Comparison of ENCODE assay signal across 18 cellular contexts in genomic region chr13:87536899-87537298, GRCh38.
DNase-seq lines count a peak whose midpoint lies in the region; ATAC-seq and TF ChIP-seq lines count a peak whose summit lies in the region.
"Had no signal": no experiment of that assay in that cellular context is flagged by ENCODE, and none has a peak within 500 bp of the region (broad histone marks: within the 10 kb centered on the region; RNA-seq: fewer than 3 reads in every experiment).

No MANE protein-coding gene starts in this region.

- H3K9me3 ChIP-seq in lower lobe of right lung (no peaks in the 10 kb centered on the region), sigmoid colon (no peaks in the 10 kb centered on the region), left ventricle myocardium inferior (replicated peaks) (no peaks in the 10 kb centered on the region), transverse colon (no peaks in the 10 kb centered on the region)

- no peak for TF ChIP-seq CTCF in lower lobe of right lung (IDR thresholded peaks at IDR 0.05)
- no peak for TF ChIP-seq CTCF in sigmoid colon (IDR thresholded peaks at IDR 0.05)
- no peak for TF ChIP-seq CTCF in left ventricle myocardium inferior (IDR thresholded peaks at IDR 0.05; ENCODE audit: borderline replicate concordance)
- TF ChIP-seq CTCF in transverse colon (IDR thresholded peaks at IDR 0.05), result no peak

- H3K27me3 ChIP-seq in lower lobe of right lung (ENCODE audit: low read depth), result no peaks in the 10 kb centered on the region
- H3K27me3 ChIP-seq in sigmoid colon, result no peaks in the 10 kb centered on the region
- H3K27me3 ChIP-seq in left ventricle myocardium inferior (ENCODE audit: low read depth), result no peaks in the 10 kb centered on the region
- no peaks in the 10 kb centered on the region for H3K27me3 ChIP-seq in transverse colon

- no peaks in the 10 kb centered on the region for H3K36me3 ChIP-seq in lower lobe of right lung
- no peaks in the 10 kb centered on the region for H3K36me3 ChIP-seq in sigmoid colon
- no peaks in the 10 kb centered on the region for H3K36me3 ChIP-seq in left ventricle myocardium inferior
- H3K36me3 ChIP-seq in transverse colon, result no peaks in the 10 kb centered on the region

- no peak for TF ChIP-seq POLR2A in sigmoid colon (IDR thresholded peaks at IDR 0.05)
- TF ChIP-seq POLR2A in transverse colon (IDR thresholded peaks at IDR 0.05), result no peak

- H3K4me1 Mint-ChIP-seq in T-helper 1 cell treated with Interleukin-12 subunit alpha and Interleukin-12 subunit beta and Interleukin-4 antibody, amounts not matched to agents 30 μg/mL and 1 μg/mL, for 36 hours (ENCODE audit: low read depth), result peaks cover 4% of the 10 kb centered on the region
- H3K4me1 Mint-ChIP-seq: activated B cell treated with CpG ODN at 0.5 μM for 24 hours; activated naive CD8-positive, alpha-beta T cell treated with anti-CD3 and anti-CD28 coated beads, Interleukin-2, amount 10 ng/mL, durations not matched to agents 7 days and 5 days had no signal

- no peak overlapping the region for H3K4me3 ChIP-seq in lower lobe of right lung
- no peak overlapping the region for H3K4me3 ChIP-seq in sigmoid colon
- no peak overlapping the region for H3K4me3 ChIP-seq in left ventricle myocardium inferior
- H3K4me3 ChIP-seq in transverse colon, result no peak overlapping the region
- H3K4me3 ChIP-seq: K562, skin epidermis had no signal

- H3K27ac Mint-ChIP-seq in T-helper 1 cell treated with Interleukin-12 subunit alpha and Interleukin-12 subunit beta and Interleukin-4 antibody, amounts not matched to agents 30 μg/mL and 1 μg/mL, for 36 hours, result peak overlapping the region; percentile 36
- H3K27ac Mint-ChIP-seq: activated B cell treated with CpG ODN at 0.5 μM for 24 hours; activated naive CD8-positive, alpha-beta T cell treated with anti-CD3 and anti-CD28 coated beads, Interleukin-2, amount 10 ng/mL, durations not matched to agents 7 days and 5 days; stimulated activated naive CD8-positive, alpha-beta T cell treated with anti-CD3 and anti-CD28 coated beads, Interleukin-15, Interleukin-2, amounts not matched to agents 100 ng/mL and 50 ng/mL, for 24 hours had no signal

- TF ChIP-seq EP300 in sigmoid colon (IDR thresholded peaks at IDR 0.05) (no peak), transverse colon (IDR thresholded peaks at IDR 0.05; ENCODE audit: low read depth) (no peak)

- intact Hi-C loops in lower lobe of right lung (cut with DNase I) (no loop called here), sigmoid colon (cut with DNase I) (no loop called here), left ventricle myocardium inferior (cut with micrococcal nuclease) (no loop called here), transverse colon (cut with DNase I; ENCODE audit: low total_unique reads) (no loop called here)

- H3K27ac ChIP-seq in lower lobe of right lung, result no peak overlapping the region
- H3K27ac ChIP-seq in sigmoid colon, result no peak overlapping the region
- H3K27ac ChIP-seq in left ventricle myocardium inferior (replicated peaks), result no peak overlapping the region
- no peak overlapping the region for H3K27ac ChIP-seq in transverse colon
- H3K27ac ChIP-seq: 22Rv1, skin epidermis had no signal

- H3K27me3 Mint-ChIP-seq in T-helper 1 cell treated with Interleukin-12 subunit alpha and Interleukin-12 subunit beta and Interleukin-4 antibody, amounts not matched to agents 30 μg/mL and 1 μg/mL, for 36 hours (ENCODE audit: low read depth), result no peaks in the 10 kb centered on the region
- H3K27me3 Mint-ChIP-seq: activated B cell treated with CpG ODN at 0.5 μM for 24 hours; activated naive CD8-positive, alpha-beta T cell treated with anti-CD3 and anti-CD28 coated beads, Interleukin-2, amount 10 ng/mL, durations not matched to agents 7 days and 5 days; stimulated activated naive CD8-positive, alpha-beta T cell treated with anti-CD3 and anti-CD28 coated beads, Interleukin-15, Interleukin-2, amounts not matched to agents 100 ng/mL and 50 ng/mL, for 24 hours had no signal

- H3K4me3 Mint-ChIP-seq in T-helper 1 cell treated with Interleukin-12 subunit alpha and Interleukin-12 subunit beta and Interleukin-4 antibody, amounts not matched to agents 30 μg/mL and 1 μg/mL, for 36 hours, result no peak overlapping the region
- H3K4me3 Mint-ChIP-seq: activated B cell treated with CpG ODN at 0.5 μM for 24 hours; activated naive CD8-positive, alpha-beta T cell treated with anti-CD3 and anti-CD28 coated beads, Interleukin-2, amount 10 ng/mL, durations not matched to agents 7 days and 5 days; stimulated activated naive CD8-positive, alpha-beta T cell treated with anti-CD3 and anti-CD28 coated beads, Interleukin-15, Interleukin-2, amounts not matched to agents 100 ng/mL and 50 ng/mL, for 24 hours had no signal

- peak; percentile 85 for ATAC-seq in HG02798 (IDR thresholded peaks at IDR 0.05; ENCODE audit: poor library complexity, unreplicated experiment)
- peak; percentile 84 for ATAC-seq in HG03439 (IDR thresholded peaks at IDR 0.05; ENCODE audit: unreplicated experiment)
- no peak for ATAC-seq in lower lobe of right lung
- ATAC-seq: K562, SK-N-SH treated with all-trans-retinoic acid at 6 μM for 48 hours had no signal

- in situ Hi-C loops in transverse colon (cut with MboI; ENCODE audit: low pct_ligation_motif_present in 1 of 4, low pct_unique_long_range_greater_than_20kb in 1 of 4, low sequenced_read_pairs in 3 of 4), result no loop called here

- H3K4me1 ChIP-seq in lower lobe of right lung, result no peaks in the 10 kb centered on the region
- H3K4me1 ChIP-seq in sigmoid colon, result no peaks in the 10 kb centered on the region
- H3K4me1 ChIP-seq in left ventricle myocardium inferior, result no peaks in the 10 kb centered on the region
- H3K4me1 ChIP-seq in transverse colon, result no peaks in the 10 kb centered on the region

- WGBS in sigmoid colon, 2 donors, result 65 to 83% methylated on average over 2 of the region's 2 CpGs
- WGBS in transverse colon (ENCODE audit: low coverage in 1 of 2), 2 donors, result 59 to 68% methylated on average over 2 of the region's 2 CpGs

- no peak for DNase-seq in T-helper 1 cell
- no peak for DNase-seq in lower lobe of right lung
- no peak for DNase-seq in sigmoid colon
- DNase-seq in left ventricle myocardium inferior, result no peak
- no peak for DNase-seq in transverse colon
- DNase-seq: activated B cell treated with CpG ODN at 0.5 μM for 24 hours; activated naive CD8-positive, alpha-beta T cell treated with anti-CD3 and anti-CD28 coated beads, Interleukin-2, amount 10 ng/mL, durations not matched to agents 7 days and 5 days; central memory CD4-positive, alpha-beta T cell; DND-41; NCI-H1417 had no signal

- peaks cover 14% of the 10 kb centered on the region for H3K9me3 Mint-ChIP-seq in T-helper 1 cell treated with Interleukin-12 subunit alpha and Interleukin-12 subunit beta and Interleukin-4 antibody, amounts not matched to agents 30 μg/mL and 1 μg/mL, for 36 hours

- no peaks in the 10 kb centered on the region for H3K36me3 Mint-ChIP-seq in T-helper 1 cell treated with Interleukin-12 subunit alpha and Interleukin-12 subunit beta and Interleukin-4 antibody, amounts not matched to agents 30 μg/mL and 1 μg/mL, for 36 hours (ENCODE audit: low read depth)
- H3K36me3 Mint-ChIP-seq: activated naive CD8-positive, alpha-beta T cell treated with anti-CD3 and anti-CD28 coated beads, Interleukin-2, amount 10 ng/mL, durations not matched to agents 7 days and 5 days had no signal

Comparison
In these comparisons a context has a peak if more than half of its experiments do, and no peak if none do; other contexts are left out.
1. ATAC-seq: peak in HG02798 (single experiment) and HG03439 (single experiment); none in lower lobe of right lung (0 of 2).